Comparison of ENCODE assay signal across 29 cellular contexts in the genomic region with DNA sequence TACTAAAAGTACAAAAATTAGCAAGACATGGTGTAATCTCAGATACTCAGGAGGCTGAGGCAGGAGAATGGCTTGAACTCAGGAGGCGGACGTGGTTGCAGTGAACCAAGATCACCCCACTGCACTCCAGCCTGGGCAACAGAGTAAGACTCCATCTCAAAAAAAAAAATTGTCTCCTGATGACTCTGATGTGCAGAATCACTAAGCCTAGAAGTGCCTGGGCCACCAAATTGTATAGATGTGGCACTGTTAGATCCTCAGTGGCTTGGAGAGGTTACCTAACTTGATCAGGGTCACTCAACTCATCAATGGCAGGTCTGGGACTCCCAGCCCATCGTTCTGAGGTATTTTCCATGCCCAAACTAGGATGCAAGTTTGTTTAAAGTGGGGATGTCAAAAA. TPM values are rescaled to one million over a fixed set of nuclear protein-coding genes. Genes with fewer than 3 reads are reported as not detected.
"Had no signal": no experiment of that assay in that cellular context is flagged by ENCODE, and none has a peak within 500 bp of the region (broad histone marks: within the 10 kb centered on the region; RNA-seq: fewer than 3 reads in every experiment).

No MANE protein-coding gene starts in this region.

- DNase-seq: colonic mucosa; cortex of kidney; effector CD8-positive, alpha-beta T cell; effector memory CD8-positive, alpha-beta T cell; endodermal cell; erythroblast; esophagus squamous epithelium; foreskin fibroblast; foreskin melanocyte; gastrocnemius medialis; glutamatergic neuron; heart right ventricle; hippocampal formation; left cardiac atrium; left lung; left ventricle myocardium superior; lower lobe of right lung; mesendoderm; mucosa of descending colon; naive B cell; naive thymus-derived CD8-positive, alpha-beta T cell had no signal

- H3K4me3 ChIP-seq: colonic mucosa, esophagus squamous epithelium, gastrocnemius medialis, heart right ventricle, left lung, lower lobe of right lung, mucosa of descending colon had no signal

- H3K36me3 ChIP-seq: colonic mucosa, esophagus squamous epithelium, gastrocnemius medialis, heart right ventricle, left lung, lower lobe of right lung had no signal

- H3K27me3 ChIP-seq: colonic mucosa, esophagus squamous epithelium, gastrocnemius medialis, heart right ventricle, left lung had no signal

- FAIRE-seq: endometrium, islet of Langerhans, keratinocyte had no signal

- H3K36me3 Mint-ChIP-seq: mesothelial cell of epicardium, naive B cell had no signal

- H3K27ac ChIP-seq: colonic mucosa, epithelial cell of prostate, esophagus squamous epithelium, gastrocnemius medialis, heart right ventricle, left lung, lower lobe of right lung had no signal

- H3K27ac Mint-ChIP-seq: dendritic cell treated with granulocyte-macrophage colony-stimulating factor and Interleukin-4, amounts not matched to agents 40 ng/mL and 50 ng/mL, for 4 days; effector memory CD8-positive, alpha-beta T cell; endodermal cell; memory B cell; mesothelial cell of epicardium had no signal

- H3K4me3 Mint-ChIP-seq: dendritic cell treated with granulocyte-macrophage colony-stimulating factor and Interleukin-4, amounts not matched to agents 40 ng/mL and 50 ng/mL, for 4 days; effector memory CD8-positive, alpha-beta T cell; endodermal cell; memory B cell; mesothelial cell of epicardium; naive B cell; naive thymus-derived CD8-positive, alpha-beta T cell had no signal

- H3K27me3 Mint-ChIP-seq: effector memory CD8-positive, alpha-beta T cell; memory B cell had no signal

- H3K9me3 ChIP-seq: colonic mucosa, esophagus squamous epithelium, gastrocnemius medialis, heart right ventricle, left lung, lower lobe of right lung, mucosa of descending colon had no signal

- ATAC-seq: effector memory CD8-positive, alpha-beta T cell; esophagus mucosa; gastrocnemius medialis; heart right ventricle; left cardiac atrium; left lung; left ventricle myocardium superior; lower lobe of right lung; mucosa of descending colon; naive thymus-derived CD8-positive, alpha-beta T cell had no signal

RNA-seq across cellular contexts. Expression of a gene that starts 10.6 kb away (rescaled TPM):
- polyA plus RNA-seq: keratinocyte had no signal
